ENCODE assay signal across 22 cellular contexts in genomic region chr3:188198760-188199327, GRCh38. TPM values are rescaled to one million over a fixed set of nuclear protein-coding genes. Genes with fewer than 3 reads are reported as not detected.
A peak's percentile ranks its signal among the peaks of the same experiment; 100 is the strongest.
DNase-seq lines count a peak whose midpoint lies in the region; ATAC-seq and TF ChIP-seq lines count a peak whose summit lies in the region.
"Had no signal": no experiment of that assay in that cellular context is flagged by ENCODE, and none has a peak within 500 bp of the region (broad histone marks: within the 10 kb centered on the region; RNA-seq: fewer than 3 reads in every experiment).

No MANE protein-coding gene starts in this region.

- H3K9ac ChIP-seq in SK-N-SH (no peak overlapping the region), endodermal cell (ENCODE audit: extremely low read depth, low read length, poor library complexity, severe bottlenecking) (no peak overlapping the region), neural progenitor cell (no peak overlapping the region)

- H3K9me2 ChIP-seq in SK-N-SH, result no peaks in the 10 kb centered on the region

- H3K79me2 ChIP-seq in SK-N-SH (ENCODE audit: insufficient read depth) (peaks cover 91% of the 10 kb centered on the region), neural progenitor cell (ENCODE audit: low read depth) (peaks cover 41% of the 10 kb centered on the region)

- WGBS in SK-N-SH (ENCODE audit: low lambda C conversion rate), result 63% methylated on average over 9 of the region's 9 CpGs
- whole genome bisulfite sequencing in endodermal cell (ENCODE audit: insufficient coverage in 1 of 2, insufficient read length in 1 of 2), 2 experiments, result 93 to 96% methylated on average over 7 to 9 of the region's 9 CpGs
- 69 to 89% (median 77%) methylated on average over 9 of the region's 9 CpGs for WGBS in stomach, 5 donors

- H3K36me3 Mint-ChIP-seq in endodermal cell (ENCODE audit: low read depth), result no peaks in the 10 kb centered on the region
- peaks cover 17% of the 10 kb centered on the region for H3K36me3 Mint-ChIP-seq in activated CD8-positive, alpha-beta T cell treated with anti-CD3 and anti-CD28 coated beads, Interleukin-2, amount 10 ng/mL, durations not matched to agents 7 days and 5 days (ENCODE audit: low read depth)
- peaks cover 11% of the 10 kb centered on the region for H3K36me3 Mint-ChIP-seq in neural progenitor cell

- H3K27me3 Mint-ChIP-seq in endodermal cell (ENCODE audit: insufficient read depth) (no peaks in the 10 kb centered on the region), neural progenitor cell (ENCODE audit: insufficient read depth, low read depth) (peaks cover 3% of the 10 kb centered on the region)
- no peaks in the 10 kb centered on the region for H3K27me3 Mint-ChIP-seq in activated CD8-positive, alpha-beta T cell treated with anti-CD3 and anti-CD28 coated beads, Interleukin-2, amount 10 ng/mL, durations not matched to agents 7 days and 5 days (ENCODE audit: low read depth)
- H3K27me3 Mint-ChIP-seq: stimulated activated naive B cell treated with anti-CD40 and anti-IgM and Interleukin-4, amounts not matched to agents 10 μg/mL and 1 μg/mL and 100 μg/mL, for 72 hours had no signal

- ATAC-seq in left colon (peak; percentile 53), HG03354 (IDR thresholded peaks at IDR 0.05; ENCODE audit: poor library complexity, severe bottlenecking, unreplicated experiment) (no peak)
- ATAC-seq in activated CD8-positive, alpha-beta T cell treated with anti-CD3 and anti-CD28 coated beads, Interleukin-2, amount 10 ng/mL, durations not matched to agents 7 days and 5 days, result no peak
- ATAC-seq: activated T-cell treated with anti-CD3 and anti-CD28 coated beads, Interleukin-2, amount 50 U/mL, for 4 hours; GM12878; GM23338; left lobe of liver; stimulated activated naive B cell treated with anti-CD40 and anti-IgM and Interleukin-4, amounts not matched to agents 10 μg/mL and 1 μg/mL and 100 μg/mL, for 72 hours had no signal

- no peak for TF ChIP-seq RAD21 in SK-N-SH (IDR thresholded peaks at IDR 0.05; ENCODE audit: low read length)

- intact Hi-C loops in left colon (cut with DNase I, micrococcal nuclease) (no loop called here), stomach (cut with DNase I; ENCODE audit: low total_unique reads) (no loop called here)

- no peaks in the 10 kb centered on the region for H3K27me3 ChIP-seq in SK-N-SH (ENCODE audit: insufficient read depth)
- H3K27me3 ChIP-seq in endodermal cell (ENCODE audit: control insufficient read depth, insufficient read depth, low read length, poor library complexity, severe bottlenecking), result no peaks in the 10 kb centered on the region
- no peaks in the 10 kb centered on the region for H3K27me3 ChIP-seq in stomach
- no peaks in the 10 kb centered on the region for H3K27me3 ChIP-seq in neural progenitor cell
- H3K27me3 ChIP-seq: testis had no signal

- TF ChIP-seq POLR2A in stomach (IDR thresholded peaks at IDR 0.05), result no peak

- H3K4me2 ChIP-seq in SK-N-SH (no peak overlapping the region), neural progenitor cell (no peak overlapping the region)
- H3K4me2 ChIP-seq: GM23338 had no signal

- H3K4me3 Mint-ChIP-seq in endodermal cell, result no peak overlapping the region
- H3K4me3 Mint-ChIP-seq in activated CD8-positive, alpha-beta T cell treated with anti-CD3 and anti-CD28 coated beads, Interleukin-2, amount 10 ng/mL, durations not matched to agents 7 days and 5 days, result no peak overlapping the region
- no peak overlapping the region for H3K4me3 Mint-ChIP-seq in neural progenitor cell
- H3K4me3 Mint-ChIP-seq: activated T-cell treated with anti-CD3 and anti-CD28 coated beads, Interleukin-2, amount 50 U/mL, for 4 hours; GM23338; stimulated activated naive B cell treated with anti-CD40 and anti-IgM and Interleukin-4, amounts not matched to agents 10 μg/mL and 1 μg/mL and 100 μg/mL, for 72 hours; T-helper 2 cell treated with Interferon-gamma antibody and Interleukin-4, amounts not matched to agents 5 μg/mL and 100 μg/mL, for 36 hours had no signal

- peaks cover 7% of the 10 kb centered on the region for H4K20me1 ChIP-seq in SK-N-SH (ENCODE audit: insufficient read depth)
- H4K20me1 ChIP-seq in neural progenitor cell (ENCODE audit: low read depth), result peaks cover 32% of the 10 kb centered on the region

- no peak overlapping the region for H3K27ac ChIP-seq in SK-N-SH (ENCODE audit: low read depth in 2 of 2, low read length in 1 of 2)
- no peak overlapping the region for H3K27ac ChIP-seq in endodermal cell (ENCODE audit: low read depth, low read length)
- peak overlapping the region in 4 of 5 donors; percentile 1 to 77 (median 50) for H3K27ac ChIP-seq in stomach
- H3K27ac ChIP-seq in neural progenitor cell, result no peak overlapping the region
- H3K27ac ChIP-seq: epithelial cell of prostate, RWPE1, testis, VCaP had no signal

- TF ChIP-seq CTCF in SK-N-SH (IDR thresholded peaks at IDR 0.05) (no peak), endodermal cell (conservative IDR thresholded peaks at IDR 0.05) (no peak), stomach (IDR thresholded peaks at IDR 0.05) (no peak), neural progenitor cell (IDR thresholded peaks at IDR 0.05) (no peak)

- TF ChIP-seq EP300 in SK-N-SH (IDR thresholded peaks at IDR 0.05; ENCODE audit: borderline replicate concordance in 1 of 2, low read depth in 1 of 2, low read length in 1 of 2), result no peak
- peak; percentile 78 for TF ChIP-seq EP300 in stomach (IDR thresholded peaks at IDR 0.05)

- H3K4me1 ChIP-seq in SK-N-SH (ENCODE audit: control insufficient read depth in 1 of 2, insufficient read depth in 2 of 2, low read depth in 1 of 2, low read length in 1 of 2), result peaks cover 0 to 16% of the 10 kb centered on the region in 2 experiments; a peak in 3 of 4 replicates
- H3K4me1 ChIP-seq in endodermal cell (ENCODE audit: control insufficient read depth, insufficient read depth, low read length), result no peaks in the 10 kb centered on the region
- H3K4me1 ChIP-seq in stomach, result peaks cover 20 to 72% (median 45%) of the 10 kb centered on the region in 4 donors
- H3K4me1 ChIP-seq in neural progenitor cell, result peaks cover 9% of the 10 kb centered on the region
- H3K4me1 ChIP-seq: testis had no signal

- POLR2A ChIA-PET in SK-N-SH (lab: Yijun Ruan, JAX), result no interaction called here
- POLR2A ChIA-PET in activated CD8-positive, alpha-beta T cell treated with anti-CD3 and anti-CD28 coated beads, Interleukin-2, amount 10 ng/mL, durations not matched to agents 7 days and 5 days (lab: Charles Lee), result interaction anchor here (1.1 kb wide), 1 partner anchor 455 kb away, joined by 3 read pairs; no protein-coding TSS in a partner anchor

- peaks cover 0 to 9% of the 10 kb centered on the region in 2 experiments for H3K36me3 ChIP-seq in SK-N-SH (replicated peaks in 1 of 2; ENCODE audit: control insufficient read depth in 1 of 2, insufficient read depth in 2 of 2, low read length in 1 of 2)
- peaks cover 20% of the 10 kb centered on the region for H3K36me3 ChIP-seq in endodermal cell (ENCODE audit: control insufficient read depth, insufficient read depth, low read length)
- no peaks in the 10 kb centered on the region for H3K36me3 ChIP-seq in stomach
- H3K36me3 ChIP-seq in neural progenitor cell, result no peaks in the 10 kb centered on the region

- H3K4me1 Mint-ChIP-seq in endodermal cell (peaks cover 15% of the 10 kb centered on the region), neural progenitor cell (peaks cover 24% of the 10 kb centered on the region)
- H3K4me1 Mint-ChIP-seq in activated CD8-positive, alpha-beta T cell treated with anti-CD3 and anti-CD28 coated beads, Interleukin-2, amount 10 ng/mL, durations not matched to agents 7 days and 5 days (ENCODE audit: low read depth), result peaks cover 30% of the 10 kb centered on the region

- H3F3A ChIP-seq in SK-N-SH (replicated peaks; ENCODE audit: insufficient read depth), result peaks cover 15% of the 10 kb centered on the region
- peaks cover 8% of the 10 kb centered on the region for H3F3A ChIP-seq in neural progenitor cell (ENCODE audit: low read depth)

- DNase-seq in SK-N-SH (no peak), endodermal cell (peak; percentile 32), left colon (peak in 1 of 2 donors; percentile 60), stomach (no peak), DMS79 (lab: John Stamatoyannopoulos, UW) (no peak), neural progenitor cell (ENCODE audit: low spot score) (no peak)
- DNase-seq in activated CD8-positive, alpha-beta T cell treated with anti-CD3 and anti-CD28 coated beads, Interleukin-2, amount 10 ng/mL, durations not matched to agents 7 days and 5 days, result no peak
- DNase-seq: activated CD4-positive, alpha-beta T cell treated with anti-CD3 and anti-CD28 coated beads for 4 hours; activated gamma-delta T cell treated with Interleukin-2 at 50 U/mL for 16 hours; activated T-cell treated with anti-CD3 and anti-CD28 coated beads, Interleukin-2, amount 50 U/mL, for 4 hours; MV-4-11; stimulated activated CD4-positive, alpha-beta T cell treated with anti-CD3 and anti-CD28 coated beads, Interleukin-4, amount 100 ng/mL, for 4 hours; stimulated activated naive B cell treated with anti-CD40 and anti-IgM and Interleukin-4, amounts not matched to agents 10 μg/mL and 1 μg/mL and 100 μg/mL, for 72 hours; testis had no signal

- no peak overlapping the region for H3K4me3 ChIP-seq in SK-N-SH (ENCODE audit: low read depth in 2 of 2, low read length in 1 of 2)
- no peak overlapping the region for H3K4me3 ChIP-seq in endodermal cell (ENCODE audit: low read length)
- H3K4me3 ChIP-seq in stomach, result no peak overlapping the region
- H3K4me3 ChIP-seq in neural progenitor cell, result no peak overlapping the region
- H3K4me3 ChIP-seq: GM12878, GM23338, testis had no signal

- CTCF ChIA-PET in SK-N-SH (lab: Yijun Ruan, JAX), result no interaction called here
- CTCF ChIA-PET in activated CD8-positive, alpha-beta T cell treated with anti-CD3 and anti-CD28 coated beads, Interleukin-2, amount 10 ng/mL, durations not matched to agents 7 days and 5 days (lab: Charles Lee), result no interaction called here

- no peak overlapping the region for H2AFZ ChIP-seq in SK-N-SH (ENCODE audit: low read depth)
- H2AFZ ChIP-seq in neural progenitor cell (replicated peaks), result no peak overlapping the region
- H2AFZ ChIP-seq: GM23338 had no signal

- H3K27ac Mint-ChIP-seq in endodermal cell (no peak overlapping the region), neural progenitor cell (no peak overlapping the region)
- no peak overlapping the region for H3K27ac Mint-ChIP-seq in activated CD8-positive, alpha-beta T cell treated with anti-CD3 and anti-CD28 coated beads, Interleukin-2, amount 10 ng/mL, durations not matched to agents 7 days and 5 days
- H3K27ac Mint-ChIP-seq: GM23338; stimulated activated naive B cell treated with anti-CD40 and anti-IgM and Interleukin-4, amounts not matched to agents 10 μg/mL and 1 μg/mL and 100 μg/mL, for 72 hours; T-helper 2 cell treated with Interferon-gamma antibody and Interleukin-4, amounts not matched to agents 5 μg/mL and 100 μg/mL, for 36 hours had no signal

- H3K9me3 ChIP-seq in SK-N-SH (no peaks in the 10 kb centered on the region), endodermal cell (ENCODE audit: control insufficient read depth, low read length) (no peaks in the 10 kb centered on the region), stomach (no peaks in the 10 kb centered on the region), neural progenitor cell (ENCODE audit: low read depth) (no peaks in the 10 kb centered on the region)
- H3K9me3 ChIP-seq: testis had no signal

- H3K9me3 Mint-ChIP-seq in endodermal cell, result no peaks in the 10 kb centered on the region
- H3K9me3 Mint-ChIP-seq in activated CD8-positive, alpha-beta T cell treated with anti-CD3 and anti-CD28 coated beads, Interleukin-2, amount 10 ng/mL, durations not matched to agents 7 days and 5 days (ENCODE audit: insufficient read depth), result no peaks in the 10 kb centered on the region
- H3K9me3 Mint-ChIP-seq in neural progenitor cell, result no peaks in the 10 kb centered on the region
- H3K9me3 Mint-ChIP-seq: activated T-cell treated with anti-CD3 and anti-CD28 coated beads, Interleukin-2, amount 50 U/mL, for 4 hours; GM23338; stimulated activated naive B cell treated with anti-CD40 and anti-IgM and Interleukin-4, amounts not matched to agents 10 μg/mL and 1 μg/mL and 100 μg/mL, for 72 hours; T-helper 2 cell treated with Interferon-gamma antibody and Interleukin-4, amounts not matched to agents 5 μg/mL and 100 μg/mL, for 36 hours had no signal

RNA-seq across cellular contexts. Expression of gene LPP, which starts 44.9 kb away (rescaled TPM):
- polyA plus RNA-seq in SK-N-SH (2012; rRNA removed) (6.6 and 9.3 TPM in 2 replicates), stomach (10 to 100 TPM in 1 of 3 donors, 1 to 10 TPM in 2; 8.0 to 14.6 (median 8.9) TPM)
- polyA plus RNA-seq in SK-N-SH (2012; cell fraction: cytosol; rRNA removed), result 7.5 and 7.6 TPM in 2 replicates
- 14.7 and 18.5 TPM in 2 replicates for polyA plus RNA-seq in SK-N-SH (2012; cell fraction: nucleus; rRNA removed)
- total RNA-seq in endodermal cell (100 to 1,000 TPM in 1 of 2 donors, 10 to 100 TPM in 1; 78.0 to 105 TPM), left colon (100 to 1,000 TPM; 228 to 258 TPM), stomach (100 to 1,000 TPM; 185 to 885 (median 487) TPM), neural progenitor cell (ENCODE audit: low replicate concordance) (18.9 and 27.4 TPM in 2 replicates)
- polyA plus RNA-seq in endodermal cell (2013, experiment 1 of 2), result 13.9 TPM
- polyA plus RNA-seq in endodermal cell (2013, experiment 2 of 2), result 19.6 TPM
- total RNA-seq in activated CD8-positive, alpha-beta T cell treated with anti-CD3 and anti-CD28 coated beads, Interleukin-2, amount 10 ng/mL, durations not matched to agents 7 days and 5 days, result 10 to 100 TPM; 51.3 to 58.9 TPM

Comparison
In these comparisons a context has a peak if more than half of its experiments do, and no peak if none do; other contexts are left out.
1. H3K27ac ChIP-seq: peak in stomach (4 of 5); none in SK-N-SH (0 of 2), endodermal cell (single experiment) and neural progenitor cell (single experiment).